Comparison of ENCODE assay signal across 12 cellular contexts in the genomic region with DNA sequence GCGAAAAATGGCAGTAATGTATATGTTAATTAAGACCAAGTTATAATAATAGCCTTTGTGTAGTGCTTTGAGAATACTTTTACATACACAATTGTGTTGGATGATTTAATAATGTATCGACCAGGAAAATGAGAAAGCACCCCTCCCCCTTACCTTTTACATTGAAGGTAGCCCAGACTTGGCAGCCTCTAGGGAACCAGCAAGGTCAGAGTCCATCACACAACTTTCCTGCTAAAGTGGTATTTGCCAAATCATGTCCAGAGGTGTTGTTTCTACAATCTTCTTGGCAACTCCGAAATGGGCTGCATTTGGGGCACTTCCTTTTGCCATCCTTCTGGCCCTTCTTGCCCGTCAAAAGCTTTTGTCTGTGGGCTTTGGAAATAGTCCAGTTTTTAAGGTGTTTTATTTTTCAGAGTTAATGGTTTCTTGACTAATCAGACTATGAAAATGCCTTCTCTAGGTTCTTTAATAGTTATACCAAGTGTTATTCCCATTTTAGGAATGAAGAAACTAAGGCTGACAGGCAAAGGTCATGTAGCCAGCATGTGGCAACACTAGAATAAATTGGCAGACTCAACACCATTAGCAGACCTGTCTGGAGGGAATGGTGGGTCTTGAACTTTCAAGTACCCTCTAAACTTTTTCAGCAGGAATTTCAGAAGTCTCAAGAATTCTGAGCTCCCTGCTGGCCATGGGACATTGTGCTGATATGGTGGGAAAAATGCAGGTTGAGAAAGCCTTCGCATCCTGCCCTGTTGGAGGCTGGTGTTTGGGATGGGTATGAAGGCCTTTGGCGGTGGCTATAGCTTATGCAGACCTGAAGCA. TPM values are rescaled to one million over a fixed set of nuclear protein-coding genes. Genes with fewer than 3 reads are reported as not detected.
DNase-seq lines count a peak whose midpoint lies in the region; ATAC-seq and TF ChIP-seq lines count a peak whose summit lies in the region.
"Had no signal": no experiment of that assay in that cellular context is flagged by ENCODE, and none has a peak within 500 bp of the region (broad histone marks: within the 10 kb centered on the region; RNA-seq: fewer than 3 reads in every experiment).

No MANE protein-coding gene starts in this region.

- H3K4me1 ChIP-seq in mammary epithelial cell (ENCODE audit: insufficient read depth, low read length) (peaks cover 49% of the 10 kb centered on the region), left lung (peaks cover 64 to 96% of the 10 kb centered on the region in 2 donors), tibial artery (peaks cover 5 to 92% (median 64%) of the 10 kb centered on the region in 4 donors)

- H3K4me3 Mint-ChIP-seq in MCF 10A (ENCODE audit: unreplicated experiment) = peak overlapping the region; percentile 94
- H3K4me3 Mint-ChIP-seq in activated T-helper 17 cell treated with anti-CD3 and anti-CD28 coated beads, Interleukin-2, amount 50 U/mL, for 72 hours = peak overlapping the region; percentile 97

- peaks cover 97% of the 10 kb centered on the region for H3K79me2 ChIP-seq in mammary epithelial cell (ENCODE audit: insufficient read depth, low read length)

- TF ChIP-seq POLR2A in lower leg skin (IDR thresholded peaks at IDR 0.05) = no peak

- H3K9me3 Mint-ChIP-seq in MCF 10A (ENCODE audit: unreplicated experiment) = no peaks in the 10 kb centered on the region
- H3K9me3 Mint-ChIP-seq in activated T-helper 17 cell treated with anti-CD3 and anti-CD28 coated beads, Interleukin-2, amount 50 U/mL, for 72 hours = no peaks in the 10 kb centered on the region
- H3K9me3 Mint-ChIP-seq: brain had no signal

- POLR2A ChIA-PET in MCF 10A (lab: Yijun Ruan, JAX) = interaction anchor here (0.8 to 1.5 kb wide), 5 partner anchors 71 to 158 kb away, joined by 3 read pairs; no protein-coding TSS in a partner anchor

- peaks cover 55% of the 10 kb centered on the region for H3K4me1 Mint-ChIP-seq in MCF 10A (ENCODE audit: insufficient read depth, unreplicated experiment)
- H3K4me1 Mint-ChIP-seq in activated T-helper 17 cell treated with anti-CD3 and anti-CD28 coated beads, Interleukin-2, amount 50 U/mL, for 72 hours = peaks cover 53% of the 10 kb centered on the region

- CTCF ChIA-PET in MCF 10A (lab: Yijun Ruan, JAX) = interaction anchor here (0.5 to 2.2 kb wide), 4 partner anchors 31 to 1233 kb away, joined by 3 to 6 read pairs (median 4); no protein-coding TSS in a partner anchor
- CTCF ChIA-PET in mammary epithelial cell (lab: Charles Lee; ENCODE audit: low non-redundant PET) = no interaction called here

- H3K9ac ChIP-seq in mammary epithelial cell (ENCODE audit: insufficient read depth, low read length) = no peak overlapping the region

- no TSS peak for BruUV-seq in MCF 10A (replicated peaks; lab: Mats Ljungman, UMichigan)
- no TSS peak for BruUV-seq in mammary epithelial cell (replicated peaks; lab: Mats Ljungman, UMichigan)

- in situ Hi-C loops in mammary epithelial cell (cut with MboI; ENCODE audit: low sequenced_read_pairs in 2 of 2) = loop anchor here in 1 of 2 donors (25.0 kb wide), 1 partner anchor 107 kb away; no protein-coding TSS in a partner anchor

- TF ChIP-seq CTCF in MCF 10A (IDR thresholded peaks at IDR 0.05; ENCODE audit: unreplicated experiment) (no peak), mammary epithelial cell (conservative IDR thresholded peaks at IDR 0.05 in 1 of 2, IDR thresholded peaks at IDR 0.05 in 1 of 2; ENCODE audit: extremely low read depth in 1 of 2, insufficient read depth in 1 of 2, low read depth in 1 of 2, low read length in 2 of 2) (no peak), left lung (IDR thresholded peaks at IDR 0.05) (no peak), tibial artery (IDR thresholded peaks at IDR 0.05) (no peak), lower leg skin (IDR thresholded peaks at IDR 0.05) (no peak)

- H3K27me3 ChIP-seq in mammary epithelial cell (ENCODE audit: insufficient read depth, low read length) = no peaks in the 10 kb centered on the region
- no peaks in the 10 kb centered on the region for H3K27me3 ChIP-seq in left lung
- H3K27me3 ChIP-seq in tibial artery = no peaks in the 10 kb centered on the region

- peak overlapping the region; percentile 78 for H3K27ac Mint-ChIP-seq in MCF 10A (ENCODE audit: low read depth, unreplicated experiment)
- H3K27ac Mint-ChIP-seq in activated T-helper 17 cell treated with anti-CD3 and anti-CD28 coated beads, Interleukin-2, amount 50 U/mL, for 72 hours = peak overlapping the region; percentile 71

- peaks cover 9% of the 10 kb centered on the region for H3K36me3 ChIP-seq in mammary epithelial cell (ENCODE audit: insufficient read depth, low read length)
- peaks cover 0 to 11% of the 10 kb centered on the region in 2 donors for H3K36me3 ChIP-seq in left lung
- peaks cover 2 to 7% (median 6%) of the 10 kb centered on the region in 3 donors for H3K36me3 ChIP-seq in tibial artery

- ATAC-seq in activated T-helper 17 cell treated with anti-CD3 and anti-CD28 coated beads, Interleukin-2, amount 50 U/mL, for 72 hours (replicated peaks) = no peak
- no peak for ATAC-seq in left lung
- ATAC-seq in GM18873 (IDR thresholded peaks at IDR 0.05; ENCODE audit: low FRiP score, unreplicated experiment) = no peak
- ATAC-seq: stimulated activated naive CD8-positive, alpha-beta T cell treated with anti-CD3 and anti-CD28 coated beads, Interleukin-15, Interleukin-2, amounts not matched to agents 100 U/mL and 50 U/mL, for 24 hours had no signal

- H3K36me3 Mint-ChIP-seq in MCF 10A (ENCODE audit: insufficient read depth, unreplicated experiment) = peaks cover 60% of the 10 kb centered on the region
- peaks cover 86% of the 10 kb centered on the region for H3K36me3 Mint-ChIP-seq in activated T-helper 17 cell treated with anti-CD3 and anti-CD28 coated beads, Interleukin-2, amount 50 U/mL, for 72 hours (ENCODE audit: low read depth)

- WGBS in mammary epithelial cell (ENCODE audit: low coverage, missing lambda C conversion rate) = 78% methylated on average over 6 of the region's 6 CpGs
- 77 to 81% methylated on average over 6 of the region's 6 CpGs for WGBS in lower leg skin, 2 donors

- no peaks in the 10 kb centered on the region for H3K9me3 ChIP-seq in mammary epithelial cell (replicated peaks; ENCODE audit: insufficient read depth, low read length)
- no peaks in the 10 kb centered on the region for H3K9me3 ChIP-seq in left lung
- no peaks in the 10 kb centered on the region for H3K9me3 ChIP-seq in tibial artery

- intact Hi-C loops in MCF 10A (cut with micrococcal nuclease) (loop anchor here (5.0 to 10.0 kb wide), 2 partner anchors 107 to 225 kb away; no protein-coding TSS in a partner anchor), mammary epithelial cell (cut with micrococcal nuclease) (loop anchor here (5.0 kb wide), 2 partner anchors 37 to 228 kb away; no protein-coding TSS in a partner anchor), left lung (cut with DNase I) (no loop called here), tibial artery (cut with DNase I; ENCODE audit: low total_unique reads) (no loop called here), lower leg skin (cut with DNase I; ENCODE audit: low total_unique reads) (no loop called here)

- H3K4me3 ChIP-seq in mammary epithelial cell (replicated peaks in 1 of 3; ENCODE audit: insufficient read depth in 1 of 3, low read depth in 2 of 3, low read length in 3 of 3) (no peak overlapping the region), left lung (no peak overlapping the region), tibial artery (no peak overlapping the region), lower leg skin (ENCODE audit: low read depth, poor library complexity, severe bottlenecking) (no peak overlapping the region)

- no peak overlapping the region for H2AFZ ChIP-seq in mammary epithelial cell (ENCODE audit: low read depth, low read length)

- H3K27ac ChIP-seq in mammary epithelial cell (ENCODE audit: insufficient read depth, low read depth, low read length) (no peak overlapping the region), left lung (peak overlapping the region; percentile 94 to 98), tibial artery (peak overlapping the region; percentile 98)

- peaks cover 2% of the 10 kb centered on the region for H4K20me1 ChIP-seq in mammary epithelial cell (ENCODE audit: insufficient read depth, low read length)

- dilution Hi-C loops in mammary epithelial cell (cut with HindIII; ENCODE audit: low sequenced_read_pairs) = no loop called here

- H3K4me2 ChIP-seq in mammary epithelial cell (ENCODE audit: insufficient read depth, low read depth, low read length) = no peak overlapping the region

- no peaks in the 10 kb centered on the region for H3K27me3 Mint-ChIP-seq in MCF 10A (ENCODE audit: insufficient read depth, unreplicated experiment)
- H3K27me3 Mint-ChIP-seq in activated T-helper 17 cell treated with anti-CD3 and anti-CD28 coated beads, Interleukin-2, amount 50 U/mL, for 72 hours = no peaks in the 10 kb centered on the region
- H3K27me3 Mint-ChIP-seq: brain had no signal

- DNase-seq in MCF 10A (ENCODE audit: unreplicated experiment) = no peak
- no peak for DNase-seq in mammary epithelial cell
- no peak for DNase-seq in left lung
- DNase-seq in tibial artery = no peak
- DNase-seq in T-helper 9 cell = no peak
- DNase-seq in lower leg skin (ENCODE audit: low spot score in 2 of 2) = no peak
- DNase-seq: NCI-H1105 treated with DMSO at 0.1 percent for 48 hours; stimulated activated CD4-positive, alpha-beta T cell treated with anti-CD3 and anti-CD28 coated beads, Interleukin-1b, Interleukin-23, amount 100 ng/mL, for 48 hours had no signal

RNA-seq across cellular contexts. Expression of a gene that starts 6.8 kb away (rescaled TPM):
- total RNA-seq in MCF 10A (2022) (361 and 378 TPM in 2 replicates), mammary epithelial cell (100 to 1,000 TPM; 359 to 505 TPM), left lung (100 to 1,000 TPM; 686 to 731 TPM), lower leg skin (100 to 1,000 TPM; 241 to 757 (median 415) TPM)
- polyA plus RNA-seq in mammary epithelial cell = 660 TPM
- 731 TPM for polyA minus RNA-seq in mammary epithelial cell
- total RNA-seq in activated T-helper 17 cell treated with anti-CD3 and anti-CD28 coated beads, Interleukin-2, amount 50 U/mL, for 72 hours = 100 to 1,000 TPM; 206 to 244 TPM

Comparison
In these comparisons a context has a peak if more than half of its experiments do, and no peak if none do; other contexts are left out.
1. intact Hi-C loops: an anchor here in MCF 10A (5.0 to 10.0 kb wide) and mammary epithelial cell (5.0 kb wide); none called in left lung, tibial artery and lower leg skin.